ENCODE assay signal across 8 cellular contexts in the genomic region with DNA sequence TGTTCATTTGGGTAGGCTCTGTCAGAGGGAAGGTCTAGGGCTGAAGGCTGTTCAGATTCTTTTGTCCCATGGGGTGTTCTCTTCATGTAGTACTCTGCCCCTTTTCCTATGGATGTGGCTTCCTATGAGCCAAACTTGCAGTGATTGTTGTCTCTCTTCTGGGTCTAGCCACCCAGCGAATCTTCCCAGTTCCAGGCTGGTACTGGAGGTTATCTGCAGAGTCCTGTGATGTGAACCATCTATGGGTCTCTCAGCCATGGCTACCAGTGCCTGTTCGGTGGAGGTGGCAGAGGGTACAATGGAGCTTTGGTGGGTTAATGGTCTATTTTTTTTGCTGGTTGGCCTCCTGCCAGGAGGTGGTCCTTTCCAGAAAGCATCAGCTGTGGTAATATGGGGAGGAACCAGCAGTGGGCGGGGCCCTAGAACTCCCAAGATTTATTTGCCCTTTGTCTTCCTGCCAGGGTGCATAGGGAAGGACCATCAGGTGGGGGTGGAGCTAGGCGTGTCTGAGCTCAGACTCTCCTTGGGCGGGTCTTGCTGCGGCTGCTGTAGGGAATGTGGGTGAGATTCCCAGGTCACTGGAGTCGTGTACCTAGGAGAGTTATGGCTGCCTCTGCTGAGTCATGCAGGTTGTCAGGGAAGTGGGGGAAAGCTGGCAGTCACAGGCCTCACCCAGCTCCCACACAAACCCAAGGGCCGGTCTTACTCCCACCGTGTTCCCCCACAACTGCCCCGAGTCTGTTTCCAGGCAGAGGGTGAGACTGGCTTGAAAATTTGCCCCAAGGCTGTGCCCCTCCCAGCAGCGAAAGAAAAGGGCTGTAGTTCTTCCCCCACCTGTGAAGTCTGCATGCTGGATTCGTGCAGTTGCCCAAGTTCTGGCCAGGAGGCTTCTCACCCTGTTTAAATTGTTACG. TPM values are rescaled to one million over a fixed set of nuclear protein-coding genes. Genes with fewer than 3 reads are reported as not detected.
DNase-seq lines count a peak whose midpoint lies in the region; ATAC-seq and TF ChIP-seq lines count a peak whose summit lies in the region.

No MANE protein-coding gene starts in this region.

- H3K27me3 ChIP-seq in vagina = no peaks in the 10 kb centered on the region

- H3K27me3 Mint-ChIP-seq in stimulated activated naive CD8-positive, alpha-beta T cell treated with anti-CD3 and anti-CD28 coated beads, Interleukin-15, Interleukin-2, amounts not matched to agents 100 ng/mL and 50 ng/mL, for 24 hours = no peaks in the 10 kb centered on the region

- peaks cover 73% of the 10 kb centered on the region for H3K4me1 Mint-ChIP-seq in stimulated activated naive CD8-positive, alpha-beta T cell treated with anti-CD3 and anti-CD28 coated beads, Interleukin-15, Interleukin-2, amounts not matched to agents 100 ng/mL and 50 ng/mL, for 24 hours (ENCODE audit: low read depth)

- ATAC-seq in stimulated activated naive CD8-positive, alpha-beta T cell treated with anti-CD3 and anti-CD28 coated beads, Interleukin-15, Interleukin-2, amounts not matched to agents 100 U/mL and 50 U/mL, for 24 hours = no peak
- ATAC-seq in GM19455 (IDR thresholded peaks at IDR 0.05; ENCODE audit: unreplicated experiment) = no peak

- peak overlapping the region; percentile 63 for H3K27ac ChIP-seq in vagina

- TF ChIP-seq POLR2A in vagina (IDR thresholded peaks at IDR 0.05) = no peak

- H3K36me3 Mint-ChIP-seq in stimulated activated naive CD8-positive, alpha-beta T cell treated with anti-CD3 and anti-CD28 coated beads, Interleukin-15, Interleukin-2, amounts not matched to agents 100 ng/mL and 50 ng/mL, for 24 hours (ENCODE audit: low read depth) = peaks cover 48% of the 10 kb centered on the region

- H3K9me3 ChIP-seq in vagina = no peaks in the 10 kb centered on the region

- no peak overlapping the region for H3K4me3 Mint-ChIP-seq in stimulated activated naive CD8-positive, alpha-beta T cell treated with anti-CD3 and anti-CD28 coated beads, Interleukin-15, Interleukin-2, amounts not matched to agents 100 ng/mL and 50 ng/mL, for 24 hours

- peaks cover 0 to 17% of the 10 kb centered on the region in 2 donors for H3K36me3 ChIP-seq in vagina

- TF ChIP-seq CTCF in vagina (IDR thresholded peaks at IDR 0.05) = no peak

- peak overlapping the region; percentile 18 for H3K27ac Mint-ChIP-seq in stimulated activated naive CD8-positive, alpha-beta T cell treated with anti-CD3 and anti-CD28 coated beads, Interleukin-15, Interleukin-2, amounts not matched to agents 100 ng/mL and 50 ng/mL, for 24 hours

- H3K4me1 ChIP-seq in vagina = peaks cover 35% of the 10 kb centered on the region

- H3K9me3 Mint-ChIP-seq in stimulated activated naive CD8-positive, alpha-beta T cell treated with anti-CD3 and anti-CD28 coated beads, Interleukin-15, Interleukin-2, amounts not matched to agents 100 ng/mL and 50 ng/mL, for 24 hours = no peaks in the 10 kb centered on the region

- no peak for DNase-seq in stimulated activated naive CD8-positive, alpha-beta T cell treated with anti-CD3 and anti-CD28 coated beads, Interleukin-15, Interleukin-2, amounts not matched to agents 100 U/mL and 50 U/mL, for 24 hours
- peak; percentile 91 for DNase-seq in SW480 (ENCODE audit: low spot score)
- DNase-seq in kidney tubule cell (ENCODE audit: low spot score) = peak; percentile 98
- no peak for DNase-seq in vagina (ENCODE audit: extremely low spot score in 2 of 2)
- DNase-seq in AML-193 (lab: John Stamatoyannopoulos, UW) = no peak
- DNase-seq in DMS114 treated with DMSO at 0.1 percent for 48 hours (lab: John Stamatoyannopoulos, UW; ENCODE audit: unreplicated experiment) = no peak

- intact Hi-C loops in vagina (cut with DNase I) = no loop called here

- no peak overlapping the region for H3K4me3 ChIP-seq in vagina

RNA-seq across cellular contexts. Expression of a gene that starts 17.5 kb away (rescaled TPM):
- 12.8 TPM for total RNA-seq in vagina

RNA-seq across cellular contexts. Expression of a gene that starts 17.8 kb away (rescaled TPM):
- total RNA-seq in vagina = 17.9 TPM

RNA-seq across cellular contexts. Expression of a gene that starts 20.9 kb away (rescaled TPM):
- 80.3 TPM for total RNA-seq in vagina

Comparison
In these comparisons a context has a peak if more than half of its experiments do, and no peak if none do; other contexts are left out.
1. DNase-seq: peak in SW480 (single experiment) and kidney tubule cell (single experiment); none in stimulated activated naive CD8-positive, alpha-beta T cell treated with anti-CD3 and anti-CD28 coated beads, Interleukin-15, Interleukin-2, amounts not matched to agents 100 U/mL and 50 U/mL, for 24 hours (single experiment), vagina (0 of 2), AML-193 (0 of 2) and DMS114 treated with DMSO at 0.1 percent for 48 hours (single experiment).